1 cellular context compared by ENCODE assay signal in genomic region chr5:179288809-179289185, GRCh38.
TF ChIP-seq lines count a peak whose summit lies in the region.

No MANE protein-coding gene starts in this region.

TF ChIP-seq in IMR-90, 13 proteins besides CTCF, POLR2A, EP300 and RAD21 (continued from another document):
- TF ChIP-seq RFX5 (IDR thresholded peaks at IDR 0.05; ENCODE audit: low read depth, low read length): no peak
